9 cellular contexts compared by ENCODE assay signal in genomic region chr3:13308406-13308805, GRCh38.
DNase-seq lines count a peak whose midpoint lies in the region; ATAC-seq and TF ChIP-seq lines count a peak whose summit lies in the region.
"Had no signal": no experiment of that assay in that cellular context is flagged by ENCODE, and none has a peak within 500 bp of the region (broad histone marks: within the 10 kb centered on the region; RNA-seq: fewer than 3 reads in every experiment).

No MANE protein-coding gene starts in this region.

- H3K27me3 Mint-ChIP-seq in MCF 10A (ENCODE audit: insufficient read depth, unreplicated experiment) (no peaks in the 10 kb centered on the region), activated B cell treated with CpG ODN at 0.5 μM for 24 hours (no peaks in the 10 kb centered on the region)
- H3K27me3 Mint-ChIP-seq: activated naive CD4-positive, alpha-beta T cell treated with anti-CD3 and anti-CD28 coated beads, Interleukin-2, amount 50 U/mL, for 24 hours had no signal

- H3K27me3 ChIP-seq in breast epithelium (peaks cover 0 to 4% of the 10 kb centered on the region in 2 donors), Karpas-422 (ENCODE audit: low read length) (no peaks in the 10 kb centered on the region)

- H3K9me3 ChIP-seq in breast epithelium (no peaks in the 10 kb centered on the region), Karpas-422 (ENCODE audit: low read length) (no peaks in the 10 kb centered on the region)

- no peak overlapping the region for H2AFZ ChIP-seq in Karpas-422 (ENCODE audit: low read length)

- no peak for TF ChIP-seq CTCF in MCF 10A (IDR thresholded peaks at IDR 0.05; ENCODE audit: unreplicated experiment)
- peak in 1 of 3 donors; percentile 24 for TF ChIP-seq CTCF in breast epithelium (IDR thresholded peaks at IDR 0.05)
- TF ChIP-seq CTCF in activated B cell treated with CpG ODN at 0.5 μM for 24 hours (IDR thresholded peaks at IDR 0.05): no peak

- no peaks in the 10 kb centered on the region for H3K36me3 ChIP-seq in breast epithelium
- H3K36me3 ChIP-seq in Karpas-422 (ENCODE audit: insufficient read depth, low read length): peaks cover 5% of the 10 kb centered on the region; the same call in 1 of the 2 replicates

- H3K27ac Mint-ChIP-seq in MCF 10A (ENCODE audit: low read depth, unreplicated experiment) (no peak overlapping the region), activated B cell treated with CpG ODN at 0.5 μM for 24 hours (peak overlapping the region; percentile 38)
- H3K27ac Mint-ChIP-seq: activated naive CD4-positive, alpha-beta T cell treated with anti-CD3 and anti-CD28 coated beads, Interleukin-2, amount 50 U/mL, for 24 hours had no signal

- H3K27ac ChIP-seq in breast epithelium (no peak overlapping the region), Karpas-422 (ENCODE audit: low read length) (no peak overlapping the region)

- H3K9me3 Mint-ChIP-seq in MCF 10A (ENCODE audit: unreplicated experiment): no peaks in the 10 kb centered on the region
- H3K9me3 Mint-ChIP-seq in activated B cell treated with CpG ODN at 0.5 μM for 24 hours: no peaks in the 10 kb centered on the region
- H3K9me3 Mint-ChIP-seq: activated naive CD4-positive, alpha-beta T cell treated with anti-CD3 and anti-CD28 coated beads, Interleukin-2, amount 50 U/mL, for 24 hours had no signal

- CTCF ChIA-PET in MCF 10A (lab: Yijun Ruan, JAX): no interaction called here
- CTCF ChIA-PET in activated B cell treated with CpG ODN at 0.5 μM for 24 hours (lab: Charles Lee): interaction anchor here (0.7 to 1.3 kb wide), 3 partner anchors 137 to 340 kb away, joined by 3 read pairs; no protein-coding TSS in a partner anchor

- no peak for TF ChIP-seq POLR2A in breast epithelium (IDR thresholded peaks at IDR 0.05)

- H3K4me1 ChIP-seq in breast epithelium (no peaks in the 10 kb centered on the region), Karpas-422 (ENCODE audit: low read length) (no peaks in the 10 kb centered on the region)

- H3K79me2 ChIP-seq in Karpas-422 (ENCODE audit: low read length): no peaks in the 10 kb centered on the region

- ATAC-seq in activated B cell treated with CpG ODN at 0.5 μM for 24 hours (ENCODE audit: low read depth): peak; percentile 52
- no peak for ATAC-seq in HG03025 (IDR thresholded peaks at IDR 0.05; ENCODE audit: low FRiP score, unreplicated experiment)

- DNase-seq in MCF 10A (ENCODE audit: unreplicated experiment) (peak; percentile 49), breast epithelium (ENCODE audit: low spot score in 2 of 2) (no peak), Karpas-422 (peak; percentile 73), activated B cell treated with CpG ODN at 0.5 μM for 24 hours (no peak), germinal center (ENCODE audit: low spot score) (peak; percentile 67), renal cortical epithelial cell (ENCODE audit: low read depth) (peak; percentile 57), NCI-H2081 treated with DMSO at 0.1 percent for 48 hours (lab: John Stamatoyannopoulos, UW) (no peak)

- no TSS peak for BruUV-seq in MCF 10A (replicated peaks; lab: Mats Ljungman, UMichigan)

- no peaks in the 10 kb centered on the region for H4K20me1 ChIP-seq in Karpas-422 (ENCODE audit: insufficient read depth, low read depth, low read length)

- no peak overlapping the region for H3K4me2 ChIP-seq in Karpas-422 (ENCODE audit: low read depth, low read length, poor library complexity, severe bottlenecking)

- H3K4me1 Mint-ChIP-seq in MCF 10A (ENCODE audit: insufficient read depth, unreplicated experiment): no peaks in the 10 kb centered on the region
- H3K4me1 Mint-ChIP-seq in activated B cell treated with CpG ODN at 0.5 μM for 24 hours: no peaks in the 10 kb centered on the region

- POLR2A ChIA-PET in MCF 10A (lab: Yijun Ruan, JAX): no interaction called here
- POLR2A ChIA-PET in activated B cell treated with CpG ODN at 0.5 μM for 24 hours (lab: Charles Lee): interaction anchor here (0.9 kb wide), 1 partner anchor 202 kb away, joined by 4 read pairs; no protein-coding TSS in a partner anchor

- H3K9me2 ChIP-seq in Karpas-422 (replicated peaks; ENCODE audit: insufficient read depth, low read length): no peaks in the 10 kb centered on the region

- intact Hi-C loops in MCF 10A (cut with micrococcal nuclease): loop anchor here (10.0 kb wide), 1 partner anchor 146 kb away; no protein-coding TSS in a partner anchor
- intact Hi-C loops in breast epithelium (cut with DNase I; ENCODE audit: low total_unique reads): no loop called here
- intact Hi-C loops in activated B cell treated with CpG ODN at 0.5 μM for 24 hours (cut with micrococcal nuclease): loop anchor here (1.0 kb wide), 1 partner anchor 144 kb away; no protein-coding TSS in a partner anchor

- H3K4me3 Mint-ChIP-seq in MCF 10A (ENCODE audit: unreplicated experiment) (no peak overlapping the region), activated B cell treated with CpG ODN at 0.5 μM for 24 hours (no peak overlapping the region)
- H3K4me3 Mint-ChIP-seq: activated naive CD4-positive, alpha-beta T cell treated with anti-CD3 and anti-CD28 coated beads, Interleukin-2, amount 50 U/mL, for 24 hours had no signal

- H3K4me3 ChIP-seq in breast epithelium: no peak overlapping the region
- no peak overlapping the region for H3K4me3 ChIP-seq in Karpas-422 (ENCODE audit: low read length)

- H3K36me3 Mint-ChIP-seq in MCF 10A (ENCODE audit: insufficient read depth, unreplicated experiment) (no peaks in the 10 kb centered on the region), activated B cell treated with CpG ODN at 0.5 μM for 24 hours (ENCODE audit: low read depth) (peaks cover 8% of the 10 kb centered on the region)
- H3K36me3 Mint-ChIP-seq: activated naive CD4-positive, alpha-beta T cell treated with anti-CD3 and anti-CD28 coated beads, Interleukin-2, amount 50 U/mL, for 24 hours had no signal

- no peak overlapping the region for H3K9ac ChIP-seq in Karpas-422 (ENCODE audit: low read length)

Comparison
In these comparisons a context has a peak if more than half of its experiments do, and no peak if none do; other contexts are left out.
1. DNase-seq: peak in MCF 10A (single experiment), Karpas-422 (single experiment), germinal center (single experiment) and renal cortical epithelial cell (single experiment); none in breast epithelium (0 of 2), activated B cell treated with CpG ODN at 0.5 μM for 24 hours (single experiment) and NCI-H2081 treated with DMSO at 0.1 percent for 48 hours (single experiment).